In genomic region chr1:7335224-7335879, GRCh38 we compare ENCODE assay signal across 19 cellular contexts.
DNase-seq lines count a peak whose midpoint lies in the region; ATAC-seq, FAIRE-seq and TF ChIP-seq lines count a peak whose summit lies in the region.
"Had no signal": no experiment of that assay in that cellular context is flagged by ENCODE, and none has a peak within 500 bp of the region (broad histone marks: within the 10 kb centered on the region; RNA-seq: fewer than 3 reads in every experiment).

No MANE protein-coding gene starts in this region.

- H3K4me1 ChIP-seq in HEK293 (ENCODE audit: control insufficient read depth, insufficient read depth, low read length) = peaks cover 5% of the 10 kb centered on the region; the same call in 1 of the 2 replicates

- POLR2A ChIA-PET in HEK293 (lab: Yijun Ruan, JAX) = no interaction called here

- ATAC-seq in activated CD4-positive, CD25-positive, alpha-beta regulatory T cell treated with anti-CD3 and anti-CD28 coated beads, Interleukin-2, amount 50 U/mL, for 24 hours = no peak
- ATAC-seq in HG02973 (IDR thresholded peaks at IDR 0.05; ENCODE audit: unreplicated experiment) = no peak
- ATAC-seq in HG03521 (IDR thresholded peaks at IDR 0.05; ENCODE audit: unreplicated experiment) = no peak
- ATAC-seq: activated CD8-positive, alpha-beta memory T cell treated with anti-CD3 and anti-CD28 coated beads, Interleukin-2, amount 10 ng/mL, durations not matched to agents 7 days and 5 days; naive thymus-derived CD8-positive, alpha-beta T cell had no signal

- H3K4me3 ChIP-seq in HEK293 (ENCODE audit: low read depth, low read length) (no peak overlapping the region), SK-N-MC (peak overlapping the region; percentile 43; the same call in 1 of the 2 replicates)
- H3K4me3 ChIP-seq: tibial artery had no signal

- FAIRE-seq in A204.1 (lab: Jason Lieb, UNC) = peak; percentile 95
- FAIRE-seq: G401.6, islet of Langerhans had no signal

- H3K36me3 ChIP-seq in HEK293 (ENCODE audit: control insufficient read depth in 2 of 2, insufficient read depth in 1 of 2, low read length in 2 of 2) (no peaks in the 10 kb centered on the region), SK-N-MC (ENCODE audit: insufficient read depth, low read length) (no peaks in the 10 kb centered on the region)
- H3K36me3 ChIP-seq: tibial artery, WERI-Rb-1 had no signal

- no peak overlapping the region for H3K9ac ChIP-seq in SK-N-MC (ENCODE audit: insufficient read length)

- TF ChIP-seq CTCF in HEK293 (tag by site-specific recombination; IDR thresholded peaks at IDR 0.05) = no peak

- H3K9me3 ChIP-seq in HEK293 (ENCODE audit: control insufficient read depth, insufficient read depth, low read depth, low read length) (no peaks in the 10 kb centered on the region), SK-N-MC (ENCODE audit: low read depth, low read length) (no peaks in the 10 kb centered on the region)
- H3K9me3 ChIP-seq: tibial artery had no signal

- peak overlapping the region; percentile 33; the same call in 1 of the 2 replicates for H3K27ac ChIP-seq in HEK293 (ENCODE audit: extremely low read depth, low read depth, low read length)
- H3K27ac ChIP-seq in SK-N-MC = peak overlapping the region; percentile 99
- H3K27ac ChIP-seq: tibial artery, WERI-Rb-1 had no signal

- DNase-seq in SK-N-MC (ENCODE audit: low read depth, low spot score) (no peak), kidney glomerular epithelial cell (lab: John Stamatoyannopoulos, UW) (peak; percentile 17), NCI-H82 (lab: John Stamatoyannopoulos, UW) (no peak)
- DNase-seq: activated CD8-positive, alpha-beta memory T cell treated with anti-CD3 and anti-CD28 coated beads, Interleukin-2, amount 10 ng/mL, durations not matched to agents 7 days and 5 days; AML-193; effector memory CD4-positive, alpha-beta T cell; foreskin melanocyte; naive thymus-derived CD8-positive, alpha-beta T cell; stimulated activated CD4-positive, alpha-beta T cell treated with anti-CD3 and anti-CD28 coated beads, Interleukin-2, amount 100 ng/mL, for 24 hours; stimulated activated CD8-positive, alpha-beta memory T cell treated with anti-CD3 and anti-CD28 coated beads, Interleukin-4, amount 100 ng/mL, for 48 hours; tibial artery; WERI-Rb-1 had no signal

- CTCF ChIA-PET in HEK293 (lab: Yijun Ruan, JAX) = interaction anchor here (1.2 to 1.4 kb wide), 3 partner anchors 32 to 417 kb away, joined by 3 to 5 read pairs (median 3); no protein-coding TSS in a partner anchor

TF ChIP-seq in HEK293, 187 proteins besides CTCF, POLR2A, EP300 and RAD21:
- no peak for TF ChIP-seq ZNF777 (tag by site-specific recombination; IDR thresholded peaks at IDR 0.05; ENCODE audit: borderline replicate concordance)
- no peak for TF ChIP-seq GFI1B (tag by site-specific recombination; IDR thresholded peaks at IDR 0.05)
- 0 out of 2 replicates have a peak, but pooled peaks have one; percentile 20 for TF ChIP-seq OSR2 (tag by site-specific recombination; IDR thresholded peaks at IDR 0.05)
